9 cellular contexts compared by ENCODE assay signal in genomic region chr15:82298520-82298919, GRCh38. TPM values are rescaled to one million over a fixed set of nuclear protein-coding genes. Genes with fewer than 3 reads are reported as not detected.
DNase-seq lines count a peak whose midpoint lies in the region; ATAC-seq and TF ChIP-seq lines count a peak whose summit lies in the region.
"Had no signal": no experiment of that assay in that cellular context is flagged by ENCODE, and none has a peak within 500 bp of the region (broad histone marks: within the 10 kb centered on the region; RNA-seq: fewer than 3 reads in every experiment).

No MANE protein-coding gene starts in this region.

- H3K4me1 ChIP-seq in lower lobe of right lung: no peaks in the 10 kb centered on the region

- H3K27me3 ChIP-seq in lower lobe of right lung (ENCODE audit: low read depth): no peaks in the 10 kb centered on the region
- H3K27me3 ChIP-seq: cardiac muscle cell had no signal

- H3K4me3 ChIP-seq in lower lobe of right lung: no peak overlapping the region
- H3K4me3 ChIP-seq: cardiac muscle cell had no signal

- ATAC-seq in lower lobe of right lung: peak; percentile 28 to 45

- intact Hi-C loops in lower lobe of right lung (cut with DNase I): no loop called here

- H3K27ac Mint-ChIP-seq in chondrocyte (ENCODE audit: unreplicated experiment): no peak overlapping the region

- in situ Hi-C loops in GM13977 (cut with MboI; ENCODE audit: low pct_unique_long_range_greater_than_20kb, low sequenced_read_pairs, unreplicated experiment): no loop called here

- peaks cover 17% of the 10 kb centered on the region for H3K4me1 Mint-ChIP-seq in chondrocyte (ENCODE audit: low read depth)

- no peaks in the 10 kb centered on the region for H3K36me3 ChIP-seq in lower lobe of right lung
- H3K36me3 ChIP-seq: cardiac muscle cell had no signal

- DNase-seq in T-helper 1 cell (peak in 4 of 5 donors; percentile 22 to 60 (median 34)), lower lobe of right lung (no peak), GM13977 (ENCODE audit: low spot score) (no peak), NCI-H446 (lab: John Stamatoyannopoulos, UW) (no peak), NCI-H1930 (lab: John Stamatoyannopoulos, UW) (no peak), chondrocyte (ENCODE audit: low spot score) (no peak)
- DNase-seq in activated T-helper 9 cell treated with anti-CD3 and anti-CD28 coated beads, Interleukin-2, amount 50 U/mL, for 16 hours (ENCODE audit: low read depth): peak; percentile 36
- DNase-seq in stimulated activated CD8-positive, alpha-beta memory T cell treated with anti-CD3 and anti-CD28 coated beads, Interleukin-7, amount 100 ng/mL, for 24 hours (ENCODE audit: low read depth): peak; percentile 1

- no peaks in the 10 kb centered on the region for H3K9me3 ChIP-seq in lower lobe of right lung

- no peak overlapping the region for H3K4me3 Mint-ChIP-seq in chondrocyte (ENCODE audit: unreplicated experiment)

- no peaks in the 10 kb centered on the region for H3K9me3 Mint-ChIP-seq in chondrocyte (ENCODE audit: low read depth)

- no peak overlapping the region for H3K27ac ChIP-seq in lower lobe of right lung
- H3K27ac ChIP-seq: cardiac muscle cell had no signal

- no peaks in the 10 kb centered on the region for H3K27me3 Mint-ChIP-seq in chondrocyte (ENCODE audit: low read depth)

- no peak for TF ChIP-seq CTCF in lower lobe of right lung (IDR thresholded peaks at IDR 0.05)
- no peak for TF ChIP-seq CTCF in GM13977 (IDR thresholded peaks at IDR 0.05; ENCODE audit: extremely low read depth, insufficient read depth, missing control alignments)
- no peak for TF ChIP-seq CTCF in chondrocyte (IDR thresholded peaks at IDR 0.05)

- H3K36me3 Mint-ChIP-seq in chondrocyte (ENCODE audit: low read depth): no peaks in the 10 kb centered on the region

RNA-seq across cellular contexts. Expression of gene SAXO2, which starts 35.9 kb away (rescaled TPM):
- total RNA-seq in lower lobe of right lung (15.8 TPM), chondrocyte (0.90 to 5.1 TPM (median 1.0 TPM) in 3 replicates)

RNA-seq across cellular contexts. Expression of gene EFL1, which starts 36.0 kb away (rescaled TPM):
- total RNA-seq in lower lobe of right lung: 24.7 TPM
- 15.7 to 19.4 TPM (median 16.6 TPM) in 3 replicates for total RNA-seq in chondrocyte

RNA-seq across cellular contexts. Expression of gene GOLGA6L10, which starts 50.8 kb away (rescaled TPM):
- 0.41 TPM for total RNA-seq in lower lobe of right lung
- total RNA-seq in chondrocyte: 1.2 to 2.4 TPM (median 2.0 TPM) in 3 replicates

Comparison
In these comparisons a context has a peak if more than half of its experiments do, and no peak if none do; other contexts are left out.
1. DNase-seq: peak in T-helper 1 cell (4 of 5), activated T-helper 9 cell treated with anti-CD3 and anti-CD28 coated beads, Interleukin-2, amount 50 U/mL, for 16 hours (single experiment) and stimulated activated CD8-positive, alpha-beta memory T cell treated with anti-CD3 and anti-CD28 coated beads, Interleukin-7, amount 100 ng/mL, for 24 hours (single experiment); none in lower lobe of right lung (single experiment), GM13977 (single experiment), NCI-H446 (0 of 2), NCI-H1930 (0 of 2) and chondrocyte (single experiment).